17 cellular contexts compared by ENCODE assay signal in genomic region chr18:41036346-41036745, GRCh38.
DNase-seq lines count a peak whose midpoint lies in the region; ATAC-seq, FAIRE-seq and TF ChIP-seq lines count a peak whose summit lies in the region.
"Had no signal": no experiment of that assay in that cellular context is flagged by ENCODE, and none has a peak within 500 bp of the region (broad histone marks: within the 10 kb centered on the region; RNA-seq: fewer than 3 reads in every experiment).

No MANE protein-coding gene starts in this region.

- no peak overlapping the region for H3K9ac ChIP-seq in H9 (ENCODE audit: extremely low read depth, insufficient read length, low read length)
- no peak overlapping the region for H3K9ac ChIP-seq in GM12878 (ENCODE audit: control insufficient read depth, insufficient read depth, low read length)

- no peak overlapping the region for H3K4me3 Mint-ChIP-seq in H9
- H3K4me3 Mint-ChIP-seq: CD4-positive, alpha-beta memory T cell had no signal

- no peak for TF ChIP-seq RAD21 in GM12878 (IDR thresholded peaks at IDR 0.05; ENCODE audit: insufficient read depth, low read depth, low read length)

- H3K9me3 Mint-ChIP-seq in H9, result no peaks in the 10 kb centered on the region; a peak in 1 of 5 replicates

- H2AFZ ChIP-seq in H9 (ENCODE audit: low read length) (no peak overlapping the region), GM12878 (ENCODE audit: control insufficient read depth, low read depth, low read length) (no peak overlapping the region)

- no peak for TF ChIP-seq POLR2A in GM12878 (IDR thresholded peaks at IDR 0.05; ENCODE audit: low read depth, low read length)

- no peak overlapping the region for H3K23ac ChIP-seq in H9 (ENCODE audit: insufficient read length, low read depth, low read length)

- no peaks in the 10 kb centered on the region for H3K23me2 ChIP-seq in H9 (ENCODE audit: insufficient read length, low read depth, low read length, poor library complexity, severe bottlenecking)

- H3K18ac ChIP-seq in H9 (ENCODE audit: insufficient read length, low read depth, low read length), result no peak overlapping the region

- SMC1A ChIA-PET in GM12878 (lab: Charles Lee; ENCODE audit: uncharacterized antibody, unreplicated experiment), result interaction anchor here (1.3 to 2.2 kb wide), 2 partner anchors 11 to 101 kb away, joined by 5 read pairs; no protein-coding TSS in a partner anchor

- H3K27me3 ChIP-seq in H9 (ENCODE audit: insufficient read depth, low read length) (no peaks in the 10 kb centered on the region), GM12878 (replicated peaks in 1 of 2; ENCODE audit: control insufficient read depth in 2 of 2, insufficient read depth in 2 of 2, low read length in 1 of 2) (no peaks in the 10 kb centered on the region)

- H2AK5ac ChIP-seq in H9 (ENCODE audit: insufficient read length, low read length), result no peak overlapping the region

- no peak overlapping the region for H4K91ac ChIP-seq in H9 (ENCODE audit: insufficient read length, low read depth, low read length)

- no peak overlapping the region for H3T11ph ChIP-seq in H9 (ENCODE audit: low read length)

- no peak overlapping the region for H2BK12ac ChIP-seq in H9 (ENCODE audit: insufficient read length, low read depth, low read length)

- no peak overlapping the region for H3K4ac ChIP-seq in H9 (ENCODE audit: low read depth, low read length)

- H3K4me3 ChIP-seq in GM12878, result no peak overlapping the region

- intact Hi-C loops in GM12878 (cut with micrococcal nuclease; ENCODE audit: unreplicated experiment) (no loop called here), Right ventricle myocardium inferior (cut with DNase I) (no loop called here)

- H2BK15ac ChIP-seq in H9 (ENCODE audit: low read depth, low read length), result no peak overlapping the region

- no peaks in the 10 kb centered on the region for H3K36me3 Mint-ChIP-seq in H9 (ENCODE audit: insufficient read depth in 1 of 3, low read depth in 3 of 3)
- H3K36me3 Mint-ChIP-seq: CD4-positive, alpha-beta memory T cell had no signal

- TF ChIP-seq EP300 in GM12878 (IDR thresholded peaks at IDR 0.05; ENCODE audit: borderline replicate concordance in 1 of 2, control insufficient read depth in 1 of 2, low read depth in 2 of 2, low read length in 2 of 2), result no peak

- H2BK5ac ChIP-seq in H9 (ENCODE audit: insufficient read length, low read length), result no peak overlapping the region

- H4K8ac ChIP-seq in H9 (replicated peaks; ENCODE audit: insufficient read length, low read depth, low read length), result peak overlapping the region; percentile 95

- no peak for TF ChIP-seq CTCF in H9 (conservative IDR thresholded peaks at IDR 0.05)
- no peak for TF ChIP-seq CTCF in GM12878 (IDR thresholded peaks at IDR 0.05 in 2 of 3, conservative IDR thresholded peaks at IDR 0.05 in 1 of 3; ENCODE audit: control insufficient read depth in 2 of 3, extremely low read depth in 1 of 3, insufficient read depth in 1 of 3, low read depth in 3 of 3, low read length in 3 of 3)

- no CpG with 5 or more reads among the region's 6 CpGs for WGBS in H9 (ENCODE audit: extremely low coverage, insufficient read length, low lambda C conversion rate)
- WGBS in GM12878 (ENCODE audit: insufficient coverage, insufficient replicate concordance, low lambda C conversion rate, missing lambda C conversion rate), result 41% methylated on average over 6 of the region's 6 CpGs

- POLR2A ChIA-PET in GM12878 (lab: Charles Lee), result no interaction called here

- no peak overlapping the region for H3K4me2 ChIP-seq in H9 (ENCODE audit: insufficient read depth, insufficient read length, low read length)
- H3K4me2 ChIP-seq in GM12878 (ENCODE audit: control insufficient read depth, insufficient read depth), result no peak overlapping the region

- H3K14ac ChIP-seq in H9 (ENCODE audit: insufficient read depth, low read length), result no peak overlapping the region

- RAD21 ChIA-PET in GM12878 (lab: Charles Lee; ENCODE audit: unreplicated experiment), result no interaction called here

- H3K4me1 ChIP-seq in H9 (ENCODE audit: insufficient read depth, low read length) (no peaks in the 10 kb centered on the region), GM12878 (ENCODE audit: control insufficient read depth, insufficient read depth, low read length) (no peaks in the 10 kb centered on the region)

- H4K20me1 ChIP-seq in H9 (ENCODE audit: control insufficient read depth, insufficient read depth, insufficient read length) (no peaks in the 10 kb centered on the region), GM12878 (ENCODE audit: control insufficient read depth, insufficient read depth) (no peaks in the 10 kb centered on the region)

- no peak overlapping the region for H3K27ac Mint-ChIP-seq in H9
- H3K27ac Mint-ChIP-seq: CD4-positive, alpha-beta memory T cell had no signal

- H3K56ac ChIP-seq in H9 (ENCODE audit: insufficient read length, low read depth, low read length), result no peak overlapping the region

- H2BK120ac ChIP-seq in H9 (ENCODE audit: low read depth, low read length, poor library complexity, severe bottlenecking), result no peak overlapping the region

- no peak for FAIRE-seq in GM12878 (lab: Jason Lieb, UNC)
- FAIRE-seq: G401.6, GM19239 had no signal

- no peaks in the 10 kb centered on the region for H3K27me3 Mint-ChIP-seq in H9 (ENCODE audit: low read depth)
- H3K27me3 Mint-ChIP-seq: CD4-positive, alpha-beta memory T cell had no signal

- CTCF ChIA-PET in GM12878 (lab: Yijun Ruan, JAX), result interaction anchor here (1.0 kb wide), 1 partner anchor 31 kb away, joined by 3 read pairs; no protein-coding TSS in a partner anchor

- H3K9me3 ChIP-seq in H9 (ENCODE audit: control insufficient read depth, low read depth, low read length) (no peaks in the 10 kb centered on the region), GM12878 (replicated peaks; ENCODE audit: control insufficient read depth, insufficient read depth, low read length) (no peaks in the 10 kb centered on the region; the same call in 2 of the 3 replicates)

- H3K4me1 Mint-ChIP-seq in H9, result no peaks in the 10 kb centered on the region
- H3K4me1 Mint-ChIP-seq: CD4-positive, alpha-beta memory T cell had no signal

- ATAC-seq in GM12878 (peak; percentile 66), Right ventricle myocardium inferior (no peak)
- ATAC-seq: HCT116 had no signal

- H3K27ac ChIP-seq in H9 (ENCODE audit: insufficient read length, low read depth, low read length), result no peak overlapping the region
- H3K27ac ChIP-seq in GM12878 (ENCODE audit: control insufficient read depth, insufficient read depth), result no peak overlapping the region

- in situ Hi-C loops in GM12878 (cut with MboI), result no loop called here

- H3K79me2 ChIP-seq in H9 (ENCODE audit: insufficient read depth, low read length) (no peaks in the 10 kb centered on the region), GM12878 (ENCODE audit: control insufficient read depth, insufficient read depth, low read length) (no peaks in the 10 kb centered on the region)

- H3K36me3 ChIP-seq in GM12878 (ENCODE audit: control insufficient read depth in 2 of 2, insufficient read depth in 2 of 2, low read length in 1 of 2), result no peaks in the 10 kb centered on the region

- no TSS peak for BruUV-seq in GM12878 (replicated peaks; lab: Mats Ljungman, UMichigan)

- H4K5ac ChIP-seq in H9 (ENCODE audit: insufficient read length, low read depth, low read length), result no peak overlapping the region

- DNase-seq in H9 (no peak), M059J (ENCODE audit: low read depth) (peak; percentile 12), GM12878 (ENCODE audit: low read depth, low spot score) (no peak), Right ventricle myocardium inferior (ENCODE audit: missing footprints) (no peak), cerebellar nuclear complex (lab: John Stamatoyannopoulos, UW) (no peak)
- DNase-seq in activated CD8-positive, alpha-beta memory T cell treated with anti-CD3 and anti-CD28 coated beads for 24 hours, result no peak
- DNase-seq: C1 segment of cervical spinal cord; Calu3; CD4-positive, alpha-beta memory T cell; COR-L47; DMS153; DND-41; GOT3; H7 had no signal

- no peaks in the 10 kb centered on the region for H3K79me1 ChIP-seq in H9 (ENCODE audit: insufficient read depth, low read depth, low read length, poor library complexity, severe bottlenecking)

- H2BK20ac ChIP-seq in H9 (ENCODE audit: low read depth, low read length, poor library complexity, severe bottlenecking), result no peak overlapping the region

TF ChIP-seq in GM12878, 131 proteins besides CTCF, POLR2A, EP300 and RAD21:
- TF ChIP-seq PBX3 (IDR thresholded peaks at IDR 0.05; ENCODE audit: insufficient replicate concordance, low read depth, low read length) (no peak), CHD4 (IDR thresholded peaks at IDR 0.05) (no peak), MYB (IDR thresholded peaks at IDR 0.05; ENCODE audit: borderline replicate concordance, low read depth, low read length) (no peak), IKZF1 (conservative IDR thresholded peaks at IDR 0.05) (0 out of 2 replicates have a peak, but pooled peaks have one; percentile 11), ZNF24 (IDR thresholded peaks at IDR 0.05) (no peak), RBBP5 (conservative IDR thresholded peaks at IDR 0.05) (no peak), ZZZ3 (IDR thresholded peaks at IDR 0.05; ENCODE audit: control insufficient read depth, insufficient read length, low read depth) (no peak), ZNF207 (IDR thresholded peaks at IDR 0.05; ENCODE audit: borderline replicate concordance) (no peak), SREBF2 (IDR thresholded peaks at IDR 0.05; ENCODE audit: low read length) (no peak)
